In genomic region chr9:134189167-134189474, GRCh38 we compare ENCODE assay signal across 19 cellular contexts. TPM values are rescaled to one million over a fixed set of nuclear protein-coding genes. Genes with fewer than 3 reads are reported as not detected.
DNase-seq lines count a peak whose midpoint lies in the region; ATAC-seq, FAIRE-seq and TF ChIP-seq lines count a peak whose summit lies in the region.
"Had no signal": no experiment of that assay in that cellular context is flagged by ENCODE, and none has a peak within 500 bp of the region (broad histone marks: within the 10 kb centered on the region; RNA-seq: fewer than 3 reads in every experiment).

No MANE protein-coding gene starts in this region.

- H3K9me3 ChIP-seq in thoracic aorta: no peaks in the 10 kb centered on the region
- no peaks in the 10 kb centered on the region for H3K9me3 ChIP-seq in CD4-positive, alpha-beta T cell (ENCODE audit: control insufficient read depth, low read length)

- in situ Hi-C loops in ACHN (cut with HindIII; ENCODE audit: low pct_ligation_motif_present, low pct_unique_long_range_greater_than_20kb, low sequenced_read_pairs): loop anchor here (25.0 kb wide), 1 partner anchor 248 kb away; no protein-coding TSS in a partner anchor

- no peak for FAIRE-seq in H54 (lab: Jason Lieb, UNC)
- FAIRE-seq: TTC549 had no signal

- peaks cover 17% of the 10 kb centered on the region for H3K27me3 Mint-ChIP-seq in activated naive CD8-positive, alpha-beta T cell treated with anti-CD3 and anti-CD28 coated beads, Interleukin-2, amount 10 ng/mL, durations not matched to agents 7 days and 5 days
- H3K27me3 Mint-ChIP-seq in activated naive CD8-positive, alpha-beta T cell treated with anti-CD3 and anti-CD28 coated beads for 36 hours: no peaks in the 10 kb centered on the region
- H3K27me3 Mint-ChIP-seq in CD4-positive, alpha-beta T cell: no peaks in the 10 kb centered on the region
- H3K27me3 Mint-ChIP-seq: activated naive CD8-positive, alpha-beta T cell treated with anti-CD3 and anti-CD28 coated beads, Interleukin-2, amount 50 U/mL, for 24 hours had no signal

- intact Hi-C loops in dorsolateral prefrontal cortex (cut with DNase I): no loop called here
- intact Hi-C loops in CD4-positive, alpha-beta T cell (cut with DNase I, micrococcal nuclease): no loop called here

- POLR2A ChIA-PET in activated naive CD8-positive, alpha-beta T cell treated with anti-CD3 and anti-CD28 coated beads, Interleukin-2, amount 10 ng/mL, durations not matched to agents 7 days and 5 days (lab: Charles Lee): no interaction called here
- POLR2A ChIA-PET in CD4-positive, alpha-beta T cell (lab: Charles Lee): no interaction called here

- no peak overlapping the region for H3K4me3 Mint-ChIP-seq in activated naive CD8-positive, alpha-beta T cell treated with anti-CD3 and anti-CD28 coated beads, Interleukin-2, amount 10 ng/mL, durations not matched to agents 7 days and 5 days
- no peak overlapping the region for H3K4me3 Mint-ChIP-seq in activated naive CD8-positive, alpha-beta T cell treated with anti-CD3 and anti-CD28 coated beads for 36 hours
- no peak overlapping the region for H3K4me3 Mint-ChIP-seq in CD4-positive, alpha-beta T cell
- H3K4me3 Mint-ChIP-seq: activated CD8-positive, alpha-beta memory T cell treated with anti-CD3 and anti-CD28 coated beads, Interleukin-2, amount 10 ng/mL, durations not matched to agents 7 days and 5 days; activated naive CD8-positive, alpha-beta T cell treated with anti-CD3 and anti-CD28 coated beads, Interleukin-2, amount 50 U/mL, for 24 hours; stimulated activated naive B cell treated with anti-CD40 and anti-IgM and Interleukin-4, amounts not matched to agents 10 μg/mL and 1 μg/mL and 100 μg/mL, for 72 hours had no signal

- no peak for TF ChIP-seq CTCF in dorsolateral prefrontal cortex (IDR thresholded peaks at IDR 0.05 in 54 of 56, conservative IDR thresholded peaks at IDR 0.05 in 2 of 56; ENCODE audit: low read depth in 1 of 56, partially characterized antibody in 56 of 56)
- no peak for TF ChIP-seq CTCF in thoracic aorta (IDR thresholded peaks at IDR 0.05)
- no peak for TF ChIP-seq CTCF in CD4-positive, alpha-beta T cell (IDR thresholded peaks at IDR 0.05)

- peaks cover 4% of the 10 kb centered on the region for H3K4me1 Mint-ChIP-seq in activated naive CD8-positive, alpha-beta T cell treated with anti-CD3 and anti-CD28 coated beads, Interleukin-2, amount 10 ng/mL, durations not matched to agents 7 days and 5 days
- peaks cover 6% of the 10 kb centered on the region for H3K4me1 Mint-ChIP-seq in activated naive CD8-positive, alpha-beta T cell treated with anti-CD3 and anti-CD28 coated beads for 36 hours
- H3K4me1 Mint-ChIP-seq in CD4-positive, alpha-beta T cell (ENCODE audit: low read depth): peaks cover 18% of the 10 kb centered on the region

- ATAC-seq in activated naive CD8-positive, alpha-beta T cell treated with anti-CD3 and anti-CD28 coated beads, Interleukin-2, amount 10 ng/mL, durations not matched to agents 7 days and 5 days (ENCODE audit: low read depth): no peak
- ATAC-seq in thoracic aorta (ENCODE audit: insufficient number of reproducible peaks, low FRiP score, low read depth): no peak
- ATAC-seq in CD4-positive, alpha-beta T cell (ENCODE audit: poor library complexity): no peak
- ATAC-seq: activated CD8-positive, alpha-beta memory T cell treated with anti-CD3 and anti-CD28 coated beads, Interleukin-2, amount 10 ng/mL, durations not matched to agents 7 days and 5 days; activated naive CD8-positive, alpha-beta T cell treated with anti-CD3 and anti-CD28 coated beads, Interleukin-2, amount 50 U/mL, for 24 hours; left colon; stimulated activated naive B cell treated with anti-CD40 and anti-IgM and Interleukin-4, amounts not matched to agents 10 μg/mL and 1 μg/mL and 100 μg/mL, for 72 hours had no signal

- H3K4me3 ChIP-seq in dorsolateral prefrontal cortex: peak overlapping the region in 30 of 59 donors; percentile 2 to 44 (median 26)
- peak overlapping the region; percentile 0 for H3K4me3 ChIP-seq in thoracic aorta

- H3K27ac ChIP-seq in dorsolateral prefrontal cortex: peak overlapping the region in 48 of 59 donors; percentile 5 to 88 (median 60)
- no peak overlapping the region for H3K27ac ChIP-seq in thoracic aorta
- H3K27ac ChIP-seq in CD4-positive, alpha-beta T cell (ENCODE audit: low read depth, low read length): no peak overlapping the region

- peaks cover 5 to 18% of the 10 kb centered on the region in 2 donors for H3K4me1 ChIP-seq in thoracic aorta (ENCODE audit: control insufficient read depth in 1 of 2, low read depth in 2 of 2)

- CTCF ChIA-PET in CD4-positive, alpha-beta T cell (lab: Charles Lee): no interaction called here

- peak; percentile 24 for DNase-seq in activated naive CD8-positive, alpha-beta T cell treated with anti-CD3 and anti-CD28 coated beads, Interleukin-2, amount 10 ng/mL, durations not matched to agents 7 days and 5 days
- DNase-seq in activated naive CD8-positive, alpha-beta T cell treated with anti-CD3 and anti-CD28 coated beads for 36 hours: no peak
- DNase-seq in dorsolateral prefrontal cortex (peak in 3 of 10 donors; percentile 18 to 48 (median 38)), midbrain (lab: John Stamatoyannopoulos, UW) (peak; percentile 19), thoracic aorta (ENCODE audit: low spot score) (no peak), H54 (ENCODE audit: insufficient read length, low spot score) (no peak), ACHN (no peak)
- no peak for DNase-seq in CD4-positive, alpha-beta T cell
- DNase-seq: activated CD8-positive, alpha-beta memory T cell treated with anti-CD3 and anti-CD28 coated beads, Interleukin-2, amount 10 ng/mL, durations not matched to agents 7 days and 5 days; activated naive CD8-positive, alpha-beta T cell treated with anti-CD3 and anti-CD28 coated beads, Interleukin-2, amount 50 U/mL, for 24 hours; DMS53; NCI-H510A; occipital lobe; stimulated activated CD4-positive, alpha-beta T cell treated with anti-CD3 and anti-CD28 coated beads, Interleukin-2, amount 100 ng/mL, for 24 hours; stimulated activated naive B cell treated with anti-CD40 and anti-IgM and Interleukin-4, amounts not matched to agents 10 μg/mL and 1 μg/mL and 100 μg/mL, for 72 hours had no signal

- H3K27ac Mint-ChIP-seq in activated naive CD8-positive, alpha-beta T cell treated with anti-CD3 and anti-CD28 coated beads, Interleukin-2, amount 10 ng/mL, durations not matched to agents 7 days and 5 days: no peak overlapping the region
- no peak overlapping the region for H3K27ac Mint-ChIP-seq in activated naive CD8-positive, alpha-beta T cell treated with anti-CD3 and anti-CD28 coated beads for 36 hours
- no peak overlapping the region for H3K27ac Mint-ChIP-seq in CD4-positive, alpha-beta T cell
- H3K27ac Mint-ChIP-seq: activated CD8-positive, alpha-beta memory T cell treated with anti-CD3 and anti-CD28 coated beads, Interleukin-2, amount 10 ng/mL, durations not matched to agents 7 days and 5 days; activated naive CD8-positive, alpha-beta T cell treated with anti-CD3 and anti-CD28 coated beads, Interleukin-2, amount 50 U/mL, for 24 hours; stimulated activated naive B cell treated with anti-CD40 and anti-IgM and Interleukin-4, amounts not matched to agents 10 μg/mL and 1 μg/mL and 100 μg/mL, for 72 hours had no signal

- no peaks in the 10 kb centered on the region for H3K36me3 ChIP-seq in thoracic aorta

- H3K9me3 Mint-ChIP-seq in activated naive CD8-positive, alpha-beta T cell treated with anti-CD3 and anti-CD28 coated beads, Interleukin-2, amount 10 ng/mL, durations not matched to agents 7 days and 5 days: no peaks in the 10 kb centered on the region
- no peaks in the 10 kb centered on the region for H3K9me3 Mint-ChIP-seq in activated naive CD8-positive, alpha-beta T cell treated with anti-CD3 and anti-CD28 coated beads for 36 hours
- no peaks in the 10 kb centered on the region for H3K9me3 Mint-ChIP-seq in CD4-positive, alpha-beta T cell
- H3K9me3 Mint-ChIP-seq: activated naive CD8-positive, alpha-beta T cell treated with anti-CD3 and anti-CD28 coated beads, Interleukin-2, amount 50 U/mL, for 24 hours; stimulated activated naive B cell treated with anti-CD40 and anti-IgM and Interleukin-4, amounts not matched to agents 10 μg/mL and 1 μg/mL and 100 μg/mL, for 72 hours had no signal

- peaks cover 0 to 14% (median 0%) of the 10 kb centered on the region in 45 donors for H3K27me3 ChIP-seq in dorsolateral prefrontal cortex
- H3K27me3 ChIP-seq in thoracic aorta (replicated peaks; ENCODE audit: insufficient read depth): no peaks in the 10 kb centered on the region
- H3K27me3 ChIP-seq in CD4-positive, alpha-beta T cell (ENCODE audit: control insufficient read depth, insufficient read depth, low read length): no peaks in the 10 kb centered on the region

- H3K36me3 Mint-ChIP-seq in activated naive CD8-positive, alpha-beta T cell treated with anti-CD3 and anti-CD28 coated beads, Interleukin-2, amount 10 ng/mL, durations not matched to agents 7 days and 5 days: no peaks in the 10 kb centered on the region
- no peaks in the 10 kb centered on the region for H3K36me3 Mint-ChIP-seq in activated naive CD8-positive, alpha-beta T cell treated with anti-CD3 and anti-CD28 coated beads for 36 hours
- H3K36me3 Mint-ChIP-seq in CD4-positive, alpha-beta T cell (ENCODE audit: low read depth): no peaks in the 10 kb centered on the region
- H3K36me3 Mint-ChIP-seq: activated CD8-positive, alpha-beta memory T cell treated with anti-CD3 and anti-CD28 coated beads, Interleukin-2, amount 10 ng/mL, durations not matched to agents 7 days and 5 days had no signal

- TF ChIP-seq POLR2A in H54 (IDR thresholded peaks at IDR 0.05; ENCODE audit: low read depth, low read length): no peak

RNA-seq across cellular contexts. Expression of gene RNU6ATAC, which starts 24.8 kb away (rescaled TPM):
- total RNA-seq in activated naive CD8-positive, alpha-beta T cell treated with anti-CD3 and anti-CD28 coated beads, Interleukin-2, amount 10 ng/mL, durations not matched to agents 7 days and 5 days: 10 to 100 TPM; 13.7 to 30.8 TPM
- total RNA-seq in activated naive CD8-positive, alpha-beta T cell treated with anti-CD3 and anti-CD28 coated beads for 36 hours: 10 to 100 TPM; 17.0 to 22.1 TPM
- total RNA-seq in dorsolateral prefrontal cortex (100 to 1,000 TPM in 83 of 120 experiments, 10 to 100 TPM in 37; 25.4 to 362 (median 132) TPM), thoracic aorta (not detected)
- total RNA-seq in CD4-positive, alpha-beta T cell: 10 to 100 TPM; 46.6 to 74.5 TPM
- total RNA-seq: dermis microvascular lymphatic vessel endothelial cell, fibroblast of villous mesenchyme, occipital lobe had no signal

RNA-seq across cellular contexts. Expression of gene WDR5, which starts 53.2 kb away (rescaled TPM):
- total RNA-seq in activated naive CD8-positive, alpha-beta T cell treated with anti-CD3 and anti-CD28 coated beads, Interleukin-2, amount 10 ng/mL, durations not matched to agents 7 days and 5 days: 10 to 100 TPM; 35.4 to 37.6 TPM
- 10 to 100 TPM; 64.6 to 65.6 TPM for total RNA-seq in activated naive CD8-positive, alpha-beta T cell treated with anti-CD3 and anti-CD28 coated beads for 36 hours
- 10 to 100 TPM; 22.8 to 42.2 (median 29.5) TPM for total RNA-seq in dorsolateral prefrontal cortex
- total RNA-seq in thoracic aorta: 10 to 100 TPM; 20.7 to 24.0 TPM
- 10 to 100 TPM; 14.9 to 16.9 TPM for total RNA-seq in CD4-positive, alpha-beta T cell

Comparison
In these comparisons a context has a peak if more than half of its experiments do, and no peak if none do; other contexts are left out.
1. DNase-seq: peak in activated naive CD8-positive, alpha-beta T cell treated with anti-CD3 and anti-CD28 coated beads, Interleukin-2, amount 10 ng/mL, durations not matched to agents 7 days and 5 days (single experiment) and midbrain (single experiment); none in activated naive CD8-positive, alpha-beta T cell treated with anti-CD3 and anti-CD28 coated beads for 36 hours (single experiment), thoracic aorta (single experiment), H54 (single experiment), ACHN (single experiment) and CD4-positive, alpha-beta T cell (0 of 10).
2. H3K27ac ChIP-seq: peak in dorsolateral prefrontal cortex (48 of 59); none in thoracic aorta (0 of 2) and CD4-positive, alpha-beta T cell (single experiment).
3. RNA of gene RNU6ATAC, which starts 24.8 kb away (total RNA-seq): 25.4 to 362 TPM in dorsolateral prefrontal cortex, 46.6 to 74.5 TPM in CD4-positive, alpha-beta T cell, 13.7 to 30.8 TPM in activated naive CD8-positive, alpha-beta T cell treated with anti-CD3 and anti-CD28 coated beads, Interleukin-2, amount 10 ng/mL, durations not matched to agents 7 days and 5 days and 17.0 to 22.1 TPM in activated naive CD8-positive, alpha-beta T cell treated with anti-CD3 and anti-CD28 coated beads for 36 hours; not detected in thoracic aorta; every median in the first group is over 10 times any median in the second.